Comparison of ENCODE assay signal across 1 cellular context in the genomic region with DNA sequence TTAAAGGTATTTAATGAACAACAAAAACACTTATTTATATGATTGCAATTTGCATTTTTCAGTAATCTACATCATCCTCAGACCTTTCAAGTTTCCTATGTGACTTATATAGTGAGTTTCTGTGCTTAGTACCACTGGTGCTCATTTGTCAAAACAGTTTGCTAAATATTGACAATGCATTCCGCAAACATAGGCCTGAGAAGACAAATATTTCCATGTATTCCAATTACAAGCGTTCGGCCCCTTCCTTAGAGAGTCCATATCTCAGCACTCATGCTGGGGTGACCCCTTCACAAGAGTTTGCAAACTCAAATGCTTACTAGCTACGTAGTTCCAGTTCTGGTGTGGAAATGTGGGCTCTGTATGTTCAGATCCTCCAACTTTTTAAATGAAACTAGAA.
TF ChIP-seq lines count a peak whose summit lies in the region.

No MANE protein-coding gene starts in this region.

TF ChIP-seq in HepG2, 621 proteins besides CTCF, POLR2A, EP300 and RAD21 (continued from another document):
- TF ChIP-seq, protein P1, sequence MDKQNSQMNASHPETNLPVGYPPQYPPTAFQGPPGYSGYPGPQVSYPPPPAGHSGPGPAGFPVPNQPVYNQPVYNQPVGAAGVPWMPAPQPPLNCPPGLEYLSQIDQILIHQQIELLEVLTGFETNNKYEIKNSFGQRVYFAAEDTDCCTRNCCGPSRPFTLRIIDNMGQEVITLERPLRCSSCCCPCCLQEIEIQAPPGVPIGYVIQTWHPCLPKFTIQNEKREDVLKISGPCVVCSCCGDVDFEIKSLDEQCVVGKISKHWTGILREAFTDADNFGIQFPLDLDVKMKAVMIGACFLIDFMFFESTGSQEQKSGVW (CRISPR knock-in tag; IDR thresholded peaks at IDR 0.05; ENCODE audit: borderline replicate concordance): no peak
- no peak for TF ChIP-seq RAD51 (IDR thresholded peaks at IDR 0.05; ENCODE audit: borderline replicate concordance)
- TF ChIP-seq, protein P2, sequence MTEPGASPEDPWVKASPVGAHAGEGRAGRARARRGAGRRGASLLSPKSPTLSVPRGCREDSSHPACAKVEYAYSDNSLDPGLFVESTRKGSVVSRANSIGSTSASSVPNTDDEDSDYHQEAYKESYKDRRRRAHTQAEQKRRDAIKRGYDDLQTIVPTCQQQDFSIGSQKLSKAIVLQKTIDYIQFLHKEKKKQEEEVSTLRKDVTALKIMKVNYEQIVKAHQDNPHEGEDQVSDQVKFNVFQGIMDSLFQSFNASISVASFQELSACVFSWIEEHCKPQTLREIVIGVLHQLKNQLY (CRISPR knock-in tag; IDR thresholded peaks at IDR 0.05): no peak
- no peak for TF ChIP-seq ZNF17 (CRISPR knock-in tag; IDR thresholded peaks at IDR 0.05)
- no peak for TF ChIP-seq SNAI1 (CRISPR knock-in tag; IDR thresholded peaks at IDR 0.05; ENCODE audit: borderline replicate concordance)
- TF ChIP-seq RNF2 (conservative IDR thresholded peaks at IDR 0.05; ENCODE audit: low read depth): no peak
- TF ChIP-seq, protein P3, sequence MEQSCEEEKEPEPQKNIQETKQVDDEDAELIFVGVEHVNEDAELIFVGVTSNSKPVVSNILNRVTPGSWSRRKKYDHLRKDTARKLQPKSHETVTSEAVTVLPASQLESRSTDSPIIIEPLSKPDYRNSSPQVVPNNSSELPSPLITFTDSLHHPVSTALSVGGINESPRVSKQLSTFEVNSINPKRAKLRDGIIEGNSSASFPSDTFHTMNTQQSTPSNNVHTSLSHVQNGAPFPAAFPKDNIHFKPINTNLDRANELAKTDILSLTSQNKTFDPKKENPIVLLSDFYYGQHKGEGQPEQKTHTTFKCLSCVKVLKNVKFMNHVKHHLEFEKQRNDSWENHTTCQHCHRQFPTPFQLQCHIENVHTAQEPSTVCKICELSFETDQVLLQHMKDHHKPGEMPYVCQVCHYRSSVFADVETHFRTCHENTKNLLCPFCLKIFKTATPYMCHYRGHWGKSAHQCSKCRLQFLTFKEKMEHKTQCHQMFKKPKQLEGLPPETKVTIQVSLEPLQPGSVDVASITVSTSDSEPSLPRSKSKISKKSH (CRISPR knock-in tag; IDR thresholded peaks at IDR 0.05; ENCODE audit: borderline replicate concordance): no peak
